ENCODE assay signal across 36 cellular contexts in genomic region chr9:100038472-100038871, GRCh38.
"Had no signal": no experiment of that assay in that cellular context is flagged by ENCODE, and none has a peak within 500 bp of the region (broad histone marks: within the 10 kb centered on the region; RNA-seq: fewer than 3 reads in every experiment).

No MANE protein-coding gene starts in this region.

- H3K4me3 Mint-ChIP-seq: activated B cell treated with CpG ODN at 0.5 μM for 24 hours; activated CD4-positive, alpha-beta memory T cell treated with anti-CD3 and anti-CD28 coated beads for 36 hours; activated CD4-positive, alpha-beta T cell treated with anti-CD3 and anti-CD28 coated beads, Interleukin-2, amount 10 ng/mL, durations not matched to agents 24 days and 14 days; activated CD8-positive, alpha-beta T cell treated with anti-CD3 and anti-CD28 coated beads for 36 hours; activated naive CD4-positive, alpha-beta T cell treated with anti-CD3 and anti-CD28 coated beads for 36 hours; activated naive CD8-positive, alpha-beta T cell treated with anti-CD3 and anti-CD28 coated beads for 36 hours; activated T-helper 1 cell treated with anti-CD3 and anti-CD28 coated beads, Interleukin-12 subunit alpha, Interleukin-12 subunit beta, Interleukin-2, Interleukin-4 antibody, amounts not matched to agents 30 ng/mL and 10 ng/mL and 1 ng/mL, durations not matched to agents 14 hours and 24 hours and 36 hours; activated T-helper 17 cell treated with anti-CD3 and anti-CD28 coated beads, Interleukin-2, amount 50 U/mL, for 72 hours; T-helper 1 cell treated with Interleukin-12 subunit alpha and Interleukin-12 subunit beta and Interleukin-4 antibody, amounts not matched to agents 30 μg/mL and 1 μg/mL, for 36 hours; T-helper 2 cell treated with Interferon-gamma antibody and Interleukin-4, amounts not matched to agents 5 μg/mL and 100 μg/mL, for 36 hours had no signal

- DNase-seq: activated B cell treated with CpG ODN at 0.5 μM for 24 hours; activated CD4-positive, alpha-beta memory T cell treated with anti-CD3 and anti-CD28 coated beads for 36 hours; activated CD4-positive, alpha-beta T cell treated with anti-CD3 and anti-CD28 coated beads for 4 hours; activated CD4-positive, alpha-beta T cell treated with anti-CD3 and anti-CD28 coated beads, Interleukin-2, amount 10 ng/mL, durations not matched to agents 24 days and 14 days; activated CD4-positive, alpha-beta T cell treated with anti-CD3 and anti-CD28 coated beads, Interleukin-2, amount 50 U/mL, for 1 hour; activated CD4-positive, alpha-beta T cell treated with anti-CD3 and anti-CD28 coated beads, Interleukin-2, amount 50 U/mL, for 4 hours; activated CD4-positive, CD25-positive, alpha-beta regulatory T cell treated with anti-CD3 and anti-CD28 coated beads, Interleukin-2, amount 50 U/mL, for 72 hours; activated CD8-positive, alpha-beta memory T cell treated with anti-CD3 and anti-CD28 coated beads, Interleukin-2, amount 50 U/mL, for 4 hours; activated CD8-positive, alpha-beta T cell treated with anti-CD3 and anti-CD28 coated beads for 36 hours; activated effector memory CD4-positive, alpha-beta T cell treated with anti-CD3 and anti-CD28 coated beads, Interleukin-2, amount 50 U/mL, for 16 hours; activated gamma-delta T cell treated with Interleukin-2 at 50 U/mL for 16 hours; activated naive CD4-positive, alpha-beta T cell; activated naive CD4-positive, alpha-beta T cell treated with anti-CD3 and anti-CD28 coated beads for 36 hours; activated naive CD4-positive, alpha-beta T cell treated with anti-CD3 and anti-CD28 coated beads, Interleukin-2, amount 50 U/mL, for 16 hours; activated naive CD8-positive, alpha-beta T cell treated with anti-CD3 and anti-CD28 coated beads for 36 hours; activated T-cell treated with anti-CD3 and anti-CD28 coated beads for 4 hours; activated T-cell treated with anti-CD3 and anti-CD28 coated beads, Interleukin-2, amount 50 U/mL, for 1 hour; activated T-cell treated with anti-CD3 and anti-CD28 coated beads, Interleukin-2, amount 50 U/mL, for 48 hours; adrenal gland; amniotic stem cell; aorta; body of pancreas; brain microvascular endothelial cell; central memory CD4-positive, alpha-beta T cell; T-helper 1 cell; T-helper 2 cell; T-helper 9 cell had no signal

- H3K4me1 ChIP-seq: adrenal gland, body of pancreas, breast epithelium had no signal

- H3K9me3 ChIP-seq: adrenal gland, body of pancreas had no signal

- H3K4me3 ChIP-seq: adrenal gland, body of pancreas, breast epithelium had no signal

- H3K27me3 ChIP-seq: adrenal gland, body of pancreas, brain microvascular endothelial cell, breast epithelium had no signal

- H3K36me3 ChIP-seq: adrenal gland, brain microvascular endothelial cell, breast epithelium had no signal

- H3K27me3 Mint-ChIP-seq: activated B cell treated with CpG ODN at 0.5 μM for 24 hours; activated CD4-positive, alpha-beta memory T cell treated with anti-CD3 and anti-CD28 coated beads for 36 hours; activated CD4-positive, alpha-beta T cell treated with anti-CD3 and anti-CD28 coated beads, Interleukin-2, amount 10 ng/mL, durations not matched to agents 24 days and 14 days; activated CD8-positive, alpha-beta T cell treated with anti-CD3 and anti-CD28 coated beads for 36 hours; activated naive CD8-positive, alpha-beta T cell treated with anti-CD3 and anti-CD28 coated beads for 36 hours; activated T-helper 17 cell treated with anti-CD3 and anti-CD28 coated beads, Interleukin-2, amount 50 U/mL, for 72 hours had no signal

- H3K27ac ChIP-seq: adrenal gland, body of pancreas, brain microvascular endothelial cell, breast epithelium, VCaP had no signal

- H3K27ac Mint-ChIP-seq: activated B cell treated with CpG ODN at 0.5 μM for 24 hours; activated CD4-positive, alpha-beta memory T cell treated with anti-CD3 and anti-CD28 coated beads for 36 hours; activated CD4-positive, alpha-beta T cell treated with anti-CD3 and anti-CD28 coated beads, Interleukin-2, amount 10 ng/mL, durations not matched to agents 24 days and 14 days; activated CD8-positive, alpha-beta T cell treated with anti-CD3 and anti-CD28 coated beads for 36 hours; activated naive CD4-positive, alpha-beta T cell treated with anti-CD3 and anti-CD28 coated beads for 36 hours; activated naive CD4-positive, alpha-beta T cell treated with anti-CD3 and anti-CD28 coated beads, Interleukin-2, amount 50 U/mL, for 72 hours; activated naive CD8-positive, alpha-beta T cell treated with anti-CD3 and anti-CD28 coated beads for 36 hours; activated T-helper 1 cell treated with anti-CD3 and anti-CD28 coated beads, Interleukin-12 subunit alpha, Interleukin-12 subunit beta, Interleukin-2, Interleukin-4 antibody, amounts not matched to agents 30 ng/mL and 10 ng/mL and 1 ng/mL, durations not matched to agents 14 hours and 24 hours and 36 hours; activated T-helper 17 cell treated with anti-CD3 and anti-CD28 coated beads, Interleukin-2, amount 50 U/mL, for 72 hours; T-helper 1 cell treated with Interleukin-12 subunit alpha and Interleukin-12 subunit beta and Interleukin-4 antibody, amounts not matched to agents 30 μg/mL and 1 μg/mL, for 36 hours; T-helper 2 cell treated with Interferon-gamma antibody and Interleukin-4, amounts not matched to agents 5 μg/mL and 100 μg/mL, for 36 hours had no signal

- ATAC-seq: activated CD8-positive, alpha-beta T cell treated with anti-CD3 and anti-CD28 coated beads for 36 hours; activated naive CD4-positive, alpha-beta T cell treated with anti-CD3 and anti-CD28 coated beads, Interleukin-2, amount 50 U/mL, for 72 hours; activated T-helper 17 cell treated with anti-CD3 and anti-CD28 coated beads, Interleukin-2, amount 50 U/mL, for 72 hours; body of pancreas had no signal

- FAIRE-seq: astrocyte, TTC549 had no signal
